ENCODE assay signal across 8 cellular contexts in the genomic region with DNA sequence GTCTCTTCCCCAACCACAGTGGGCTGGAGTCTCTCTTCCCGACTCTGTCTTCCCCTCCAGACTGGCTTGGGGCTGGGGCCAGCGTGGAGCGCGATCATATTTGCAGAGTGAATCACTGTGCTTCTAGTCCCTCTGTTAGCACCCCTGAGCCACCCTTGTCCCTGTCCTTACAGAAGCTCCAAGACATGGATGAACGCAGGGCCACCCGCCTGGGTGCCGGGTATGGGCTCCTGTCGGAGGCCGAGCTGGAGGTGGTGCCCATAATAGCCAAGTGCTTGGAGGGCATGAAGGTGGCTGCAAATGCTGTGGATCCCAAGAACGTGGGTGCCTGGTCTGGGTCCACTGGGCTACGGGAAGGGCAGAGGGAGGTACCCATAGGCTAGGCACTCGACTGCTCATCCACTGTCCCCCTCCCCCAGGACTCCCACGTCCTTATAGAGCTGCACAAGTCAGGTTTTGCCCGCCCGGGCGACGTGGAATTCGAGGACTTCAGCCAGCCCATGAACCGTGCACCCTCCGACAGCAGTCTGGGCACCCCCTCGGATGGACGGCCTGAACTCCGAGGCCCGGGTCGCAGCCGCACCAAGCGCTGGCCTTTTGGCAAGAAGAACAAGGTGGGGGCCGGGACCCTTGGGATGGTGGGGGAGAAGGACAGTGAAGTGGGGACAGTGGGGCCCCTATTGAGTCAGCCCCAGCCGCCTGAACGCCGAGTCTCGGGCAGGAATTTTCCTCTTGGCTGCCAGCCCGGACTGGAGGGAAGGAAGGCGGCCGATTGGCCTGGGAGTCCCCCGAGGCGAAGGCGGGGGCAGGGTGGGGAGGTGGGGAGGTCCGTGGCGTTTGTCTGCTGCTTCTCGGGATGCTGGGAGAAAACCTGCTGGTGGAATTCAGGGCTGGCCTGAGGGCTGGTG. TPM values are rescaled to one million over a fixed set of nuclear protein-coding genes. Genes with fewer than 3 reads are reported as not detected.
A peak's percentile ranks its signal among the peaks of the same experiment; 100 is the strongest.
DNase-seq lines count a peak whose midpoint lies in the region; ATAC-seq, FAIRE-seq and TF ChIP-seq lines count a peak whose summit lies in the region.

No MANE protein-coding gene starts in this region.

- TF ChIP-seq CTCF in HEK293 (tag by site-specific recombination; IDR thresholded peaks at IDR 0.05) (no peak), astrocyte (IDR thresholded peaks at IDR 0.05; ENCODE audit: insufficient read depth, low read depth, low read length) (no peak)

- H3K9me3 ChIP-seq in HEK293 (ENCODE audit: control insufficient read depth, insufficient read depth, low read depth, low read length) (no peaks in the 10 kb centered on the region), astrocyte (ENCODE audit: insufficient read depth, low read depth, low read length) (no peaks in the 10 kb centered on the region)

- CTCF ChIA-PET in HEK293 (lab: Yijun Ruan, JAX), result interaction anchor here (0.6 to 1.5 kb wide), 3 partner anchors 8 to 266 kb away, joined by 3 to 4 read pairs (median 3); no protein-coding TSS in a partner anchor

- H3K4me3 Mint-ChIP-seq in astrocyte (ENCODE audit: unreplicated experiment), result peak overlapping the region; percentile 72
- no peak overlapping the region for H3K4me3 Mint-ChIP-seq in stimulated activated memory B cell treated with anti-CD40 and anti-IgM and Interleukin-4, amounts not matched to agents 10 μg/mL and 1 μg/mL and 100 μg/mL, for 72 hours

- H3K9ac ChIP-seq in astrocyte (ENCODE audit: low read length), result peak overlapping the region; percentile 65

- peak overlapping the region; percentile 57 for H2AFZ ChIP-seq in astrocyte (ENCODE audit: low read depth, low read length)

- H3K36me3 Mint-ChIP-seq in astrocyte (ENCODE audit: low read depth, unreplicated experiment), result peaks cover 17% of the 10 kb centered on the region
- H3K36me3 Mint-ChIP-seq in stimulated activated memory B cell treated with anti-CD40 and anti-IgM and Interleukin-4, amounts not matched to agents 10 μg/mL and 1 μg/mL and 100 μg/mL, for 72 hours, result peaks cover 63% of the 10 kb centered on the region

- peaks cover 22% of the 10 kb centered on the region for H4K20me1 ChIP-seq in astrocyte (ENCODE audit: insufficient read depth, low read length)

- no peak for ATAC-seq in stimulated activated memory B cell treated with anti-CD40 and anti-IgM and Interleukin-4, amounts not matched to agents 10 μg/mL and 1 μg/mL and 100 μg/mL, for 72 hours
- no peak for ATAC-seq in GM18909 (IDR thresholded peaks at IDR 0.05; ENCODE audit: poor library complexity, unreplicated experiment)

- no peaks in the 10 kb centered on the region for H3K27me3 ChIP-seq in astrocyte (ENCODE audit: insufficient read depth, low read length)

- H3K4me1 ChIP-seq in HEK293 (ENCODE audit: control insufficient read depth, insufficient read depth, low read length) (peaks cover 25% of the 10 kb centered on the region), astrocyte (ENCODE audit: insufficient read depth, low read length) (peaks cover 22% of the 10 kb centered on the region)

- H3K4me3 ChIP-seq in HEK293 (ENCODE audit: low read depth, low read length) (0 out of 2 replicates have a peak overlapping the region, but pooled peaks have one; percentile 0), astrocyte (ENCODE audit: insufficient read depth, low read depth, low read length) (peak overlapping the region; percentile 24)

- DNase-seq in astrocyte (ENCODE audit: low read depth) (peak; percentile 72), iPS-NIHi11 (ENCODE audit: low spot score) (peak; percentile 51), T-helper 9 cell (no peak), UCSD-AML1 (lab: John Stamatoyannopoulos, UW; ENCODE audit: unreplicated experiment) (no peak), KG1 (lab: John Stamatoyannopoulos, UW) (no peak)

- peaks cover 3% of the 10 kb centered on the region for H3K9me3 Mint-ChIP-seq in astrocyte (ENCODE audit: unreplicated experiment)
- no peaks in the 10 kb centered on the region for H3K9me3 Mint-ChIP-seq in stimulated activated memory B cell treated with anti-CD40 and anti-IgM and Interleukin-4, amounts not matched to agents 10 μg/mL and 1 μg/mL and 100 μg/mL, for 72 hours

- peaks cover 29% of the 10 kb centered on the region for H3K79me2 ChIP-seq in astrocyte (ENCODE audit: insufficient read depth, low read length)

- H3K4me2 ChIP-seq in astrocyte (ENCODE audit: low read length), result peak overlapping the region; percentile 83

- H3K4me1 Mint-ChIP-seq in astrocyte (ENCODE audit: low read depth, unreplicated experiment), result peaks cover 22% of the 10 kb centered on the region
- peaks cover 21% of the 10 kb centered on the region for H3K4me1 Mint-ChIP-seq in stimulated activated memory B cell treated with anti-CD40 and anti-IgM and Interleukin-4, amounts not matched to agents 10 μg/mL and 1 μg/mL and 100 μg/mL, for 72 hours

- FAIRE-seq in astrocyte (lab: Jason Lieb, UNC), result no peak

- H3K36me3 ChIP-seq in HEK293 (ENCODE audit: control insufficient read depth in 2 of 2, insufficient read depth in 1 of 2, low read length in 2 of 2) (peaks cover 38 to 55% of the 10 kb centered on the region in 2 experiments), astrocyte (ENCODE audit: insufficient read depth, low read length) (peaks cover 25% of the 10 kb centered on the region)

- POLR2A ChIA-PET in HEK293 (lab: Yijun Ruan, JAX), result interaction anchor here (0.8 to 2.4 kb wide), 2 partner anchors 22 to 119 kb away, joined by 3 to 11 read pairs; a partner anchor contains a TSS

- H3K27ac ChIP-seq in HEK293 (ENCODE audit: extremely low read depth, low read depth, low read length) (peak overlapping the region; percentile 74), astrocyte (ENCODE audit: low read depth, low read length) (peak overlapping the region; percentile 80)

- peak overlapping the region; percentile 89 for H3K27ac Mint-ChIP-seq in astrocyte (ENCODE audit: unreplicated experiment)
- peak overlapping the region; percentile 56 for H3K27ac Mint-ChIP-seq in stimulated activated memory B cell treated with anti-CD40 and anti-IgM and Interleukin-4, amounts not matched to agents 10 μg/mL and 1 μg/mL and 100 μg/mL, for 72 hours

- H3K27me3 Mint-ChIP-seq in astrocyte (ENCODE audit: low read depth, unreplicated experiment), result no peaks in the 10 kb centered on the region
- no peaks in the 10 kb centered on the region for H3K27me3 Mint-ChIP-seq in stimulated activated memory B cell treated with anti-CD40 and anti-IgM and Interleukin-4, amounts not matched to agents 10 μg/mL and 1 μg/mL and 100 μg/mL, for 72 hours

TF ChIP-seq in HEK293, 187 proteins besides CTCF, POLR2A, EP300 and RAD21 (continues in another document):
- TF ChIP-seq ZNF48 (tag by site-specific recombination; IDR thresholded peaks at IDR 0.05) (no peak), ZSCAN23 (tag by site-specific recombination; IDR thresholded peaks at IDR 0.05) (0 out of 2 replicates have a peak, but pooled peaks have one; percentile 35), ZBTB17 (tag by site-specific recombination; IDR thresholded peaks at IDR 0.05) (peak; percentile 86), ZFP69B (tag by site-specific recombination; IDR thresholded peaks at IDR 0.05) (peak; percentile 96), ZNF660 (tag by site-specific recombination; IDR thresholded peaks at IDR 0.05) (peak; percentile 89), ZBTB7A (tag by site-specific recombination; IDR thresholded peaks at IDR 0.05; ENCODE audit: low read depth) (no peak), ZBTB20 (tag by site-specific recombination; IDR thresholded peaks at IDR 0.05) (peak; percentile 100), GLIS2 (tag by site-specific recombination; IDR thresholded peaks at IDR 0.05) (peak; percentile 66), ZNF837 (tag by site-specific recombination; IDR thresholded peaks at IDR 0.05) (no peak), KLF8 (tag by site-specific recombination; IDR thresholded peaks at IDR 0.05) (peak; percentile 77)
- TF ChIP-seq, protein P1, sequence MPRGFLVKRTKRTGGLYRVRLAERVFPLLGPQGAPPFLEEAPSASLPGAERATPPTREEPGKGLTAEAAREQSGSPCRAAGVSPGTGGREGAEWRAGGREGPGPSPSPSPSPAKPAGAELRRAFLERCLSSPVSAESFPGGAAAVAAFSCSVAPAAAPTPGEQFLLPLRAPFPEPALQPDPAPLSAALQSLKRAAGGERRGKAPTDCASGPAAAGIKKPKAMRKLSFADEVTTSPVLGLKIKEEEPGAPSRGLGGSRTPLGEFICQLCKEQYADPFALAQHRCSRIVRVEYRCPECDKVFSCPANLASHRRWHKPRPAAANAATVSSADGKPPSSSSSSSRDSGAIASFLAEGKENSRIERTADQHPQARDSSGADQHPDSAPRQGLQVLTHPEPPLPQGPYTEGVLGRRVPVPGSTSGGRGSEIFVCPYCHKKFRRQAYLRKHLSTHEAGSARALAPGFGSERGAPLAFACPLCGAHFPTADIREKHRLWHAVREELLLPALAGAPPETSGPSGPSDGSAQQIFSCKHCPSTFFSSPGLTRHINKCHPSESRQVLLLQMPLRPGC (tag by site-specific recombination; IDR thresholded peaks at IDR 0.05), result peak; percentile 67
- TF ChIP-seq, protein P2, sequence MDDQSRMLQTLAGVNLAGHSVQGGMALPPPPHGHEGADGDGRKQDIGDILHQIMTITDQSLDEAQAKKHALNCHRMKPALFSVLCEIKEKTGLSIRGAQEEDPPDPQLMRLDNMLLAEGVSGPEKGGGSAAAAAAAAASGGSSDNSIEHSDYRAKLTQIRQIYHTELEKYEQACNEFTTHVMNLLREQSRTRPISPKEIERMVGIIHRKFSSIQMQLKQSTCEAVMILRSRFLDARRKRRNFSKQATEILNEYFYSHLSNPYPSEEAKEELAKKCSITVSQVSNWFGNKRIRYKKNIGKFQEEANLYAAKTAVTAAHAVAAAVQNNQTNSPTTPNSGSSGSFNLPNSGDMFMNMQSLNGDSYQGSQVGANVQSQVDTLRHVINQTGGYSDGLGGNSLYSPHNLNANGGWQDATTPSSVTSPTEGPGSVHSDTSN (CRISPR knock-in tag; IDR thresholded peaks at IDR 0.05), result no peak
- TF ChIP-seq, protein P3, sequence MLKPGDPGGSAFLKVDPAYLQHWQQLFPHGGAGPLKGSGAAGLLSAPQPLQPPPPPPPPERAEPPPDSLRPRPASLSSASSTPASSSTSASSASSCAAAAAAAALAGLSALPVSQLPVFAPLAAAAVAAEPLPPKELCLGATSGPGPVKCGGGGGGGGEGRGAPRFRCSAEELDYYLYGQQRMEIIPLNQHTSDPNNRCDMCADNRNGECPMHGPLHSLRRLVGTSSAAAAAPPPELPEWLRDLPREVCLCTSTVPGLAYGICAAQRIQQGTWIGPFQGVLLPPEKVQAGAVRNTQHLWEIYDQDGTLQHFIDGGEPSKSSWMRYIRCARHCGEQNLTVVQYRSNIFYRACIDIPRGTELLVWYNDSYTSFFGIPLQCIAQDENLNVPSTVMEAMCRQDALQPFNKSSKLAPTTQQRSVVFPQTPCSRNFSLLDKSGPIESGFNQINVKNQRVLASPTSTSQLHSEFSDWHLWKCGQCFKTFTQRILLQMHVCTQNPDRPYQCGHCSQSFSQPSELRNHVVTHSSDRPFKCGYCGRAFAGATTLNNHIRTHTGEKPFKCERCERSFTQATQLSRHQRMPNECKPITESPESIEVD (tag by site-specific recombination; IDR thresholded peaks at IDR 0.05), result peak; percentile 22; the same call in 1 of the 2 replicates

RNA-seq across cellular contexts. Expression of a gene that starts 5.2 kb away (rescaled TPM):
- total RNA-seq in astrocyte, result 36.3 and 41.4 TPM in 2 replicates

RNA-seq across cellular contexts. Expression of a gene that starts 7.3 kb away (rescaled TPM):
- total RNA-seq in astrocyte, result 41.6 and 50.9 TPM in 2 replicates

RNA-seq across cellular contexts. Expression of a gene that starts 22.6 kb away (rescaled TPM):
- total RNA-seq in astrocyte, result 0.91 and 2.6 TPM in 2 replicates

RNA-seq across cellular contexts. Expression of a gene that starts 24.2 kb away (rescaled TPM):
- total RNA-seq in astrocyte, result 0.77 and 2.4 TPM in 2 replicates

RNA-seq across cellular contexts. Expression of a gene that starts 27.9 kb away (rescaled TPM):
- not detected in 2 replicates for total RNA-seq in astrocyte

Comparison
In these comparisons a context has a peak if more than half of its experiments do, and no peak if none do; other contexts are left out.
1. DNase-seq: peak in astrocyte (single experiment) and iPS-NIHi11 (single experiment); none in T-helper 9 cell (single experiment), UCSD-AML1 (single experiment) and KG1 (single experiment).